ENCODE assay signal across 8 cellular contexts in genomic region chr10:119737827-119738226, GRCh38. TPM values are rescaled to one million over a fixed set of nuclear protein-coding genes. Genes with fewer than 3 reads are reported as not detected.
A peak's percentile ranks its signal among the peaks of the same experiment; 100 is the strongest.
DNase-seq lines count a peak whose midpoint lies in the region; ATAC-seq, FAIRE-seq and TF ChIP-seq lines count a peak whose summit lies in the region.

No MANE protein-coding gene starts in this region.

- TF ChIP-seq RAD21 in Ishikawa (IDR thresholded peaks at IDR 0.05; ENCODE audit: low read depth): no peak
- TF ChIP-seq RAD21 in GM12878 (IDR thresholded peaks at IDR 0.05; ENCODE audit: insufficient read depth, low read depth, low read length): no peak

- TF ChIP-seq POLR2A in GM12878 (IDR thresholded peaks at IDR 0.05; ENCODE audit: low read depth, low read length): no peak

- CTCF ChIA-PET in GM12878 (lab: Yijun Ruan, JAX): interaction anchor here (0.7 to 7.5 kb wide), 13 partner anchors 11 to 159 kb away, joined by 3 to 47 read pairs (median 4); partner anchors contain the start of gene INPP5F

- H3K27me3 Mint-ChIP-seq in CD4-positive, CD25-positive, alpha-beta regulatory T cell: no peaks in the 10 kb centered on the region
- H3K27me3 Mint-ChIP-seq in stimulated activated memory B cell treated with anti-CD40 and anti-IgM and Interleukin-4, amounts not matched to agents 10 μg/mL and 1 μg/mL and 100 μg/mL, for 72 hours: no peaks in the 10 kb centered on the region
- no peaks in the 10 kb centered on the region for H3K27me3 Mint-ChIP-seq in CD14-positive monocyte (ENCODE audit: low read depth in 3 of 3)

- H3K36me3 ChIP-seq in CD4-positive, CD25-positive, alpha-beta regulatory T cell (ENCODE audit: control insufficient read depth, insufficient read depth, low read length): no peaks in the 10 kb centered on the region
- H3K36me3 ChIP-seq in GM12878 (ENCODE audit: control insufficient read depth in 2 of 2, insufficient read depth in 2 of 2, low read length in 1 of 2) (no peaks in the 10 kb centered on the region), mesodermal cell (ENCODE audit: control insufficient read depth, insufficient read depth, low read length) (no peaks in the 10 kb centered on the region)

- DNase-seq in CD4-positive, CD25-positive, alpha-beta regulatory T cell: peak in 1 of 3 donors; percentile 32
- no peak for DNase-seq in GM12878 (ENCODE audit: low read depth, low spot score)
- DNase-seq in anterior cingulate cortex (lab: John Stamatoyannopoulos, UW): no peak
- DNase-seq in inferior parietal cortex (ENCODE audit: extremely low spot score): no peak
- DNase-seq in CD14-positive monocyte (ENCODE audit: low spot score): no peak

- no peak overlapping the region for H3K4me2 ChIP-seq in GM12878 (ENCODE audit: control insufficient read depth, insufficient read depth)

- no peaks in the 10 kb centered on the region for H4K20me1 ChIP-seq in GM12878 (ENCODE audit: control insufficient read depth, insufficient read depth)

- no TSS peak for BruUV-seq in GM12878 (replicated peaks; lab: Mats Ljungman, UMichigan)

- peak overlapping the region; percentile 58 for H3K4me3 ChIP-seq in CD4-positive, CD25-positive, alpha-beta regulatory T cell (ENCODE audit: low read depth, low read length)
- H3K4me3 ChIP-seq in GM12878 (no peak overlapping the region), mesodermal cell (ENCODE audit: extremely low read depth, insufficient read depth, low read length, poor library complexity, severe bottlenecking) (no peak overlapping the region)

- SMC1A ChIA-PET in GM12878 (lab: Charles Lee; ENCODE audit: uncharacterized antibody, unreplicated experiment): interaction anchor here (0.7 to 5.5 kb wide), 28 partner anchors 8 to 130 kb away, joined by 3 to 57 read pairs (median 4); partner anchors contain the start of gene INPP5F

- H3K27ac Mint-ChIP-seq in CD4-positive, CD25-positive, alpha-beta regulatory T cell: peak overlapping the region in 2 of 3 donors; percentile 20 to 42
- H3K27ac Mint-ChIP-seq in stimulated activated memory B cell treated with anti-CD40 and anti-IgM and Interleukin-4, amounts not matched to agents 10 μg/mL and 1 μg/mL and 100 μg/mL, for 72 hours: no peak overlapping the region
- no peak overlapping the region for H3K27ac Mint-ChIP-seq in CD14-positive monocyte

- H3K36me3 Mint-ChIP-seq in CD4-positive, CD25-positive, alpha-beta regulatory T cell: no peaks in the 10 kb centered on the region
- peaks cover 14% of the 10 kb centered on the region for H3K36me3 Mint-ChIP-seq in stimulated activated memory B cell treated with anti-CD40 and anti-IgM and Interleukin-4, amounts not matched to agents 10 μg/mL and 1 μg/mL and 100 μg/mL, for 72 hours
- no peaks in the 10 kb centered on the region for H3K36me3 Mint-ChIP-seq in CD14-positive monocyte

- POLR2A ChIA-PET in GM12878 (lab: Charles Lee): interaction anchor here (0.7 to 2.8 kb wide), 5 partner anchors 9 to 135 kb away, joined by 3 to 29 read pairs (median 4); partner anchors contain the start of genes INPP5F and MCMBP

- H3K27me3 ChIP-seq in CD4-positive, CD25-positive, alpha-beta regulatory T cell (ENCODE audit: control insufficient read depth, insufficient read depth, low read length): no peaks in the 10 kb centered on the region
- H3K27me3 ChIP-seq in GM12878 (replicated peaks in 1 of 2; ENCODE audit: control insufficient read depth in 2 of 2, insufficient read depth in 2 of 2, low read length in 1 of 2): no peaks in the 10 kb centered on the region

- no peaks in the 10 kb centered on the region for H3K79me2 ChIP-seq in GM12878 (ENCODE audit: control insufficient read depth, insufficient read depth, low read length)

- H3K4me1 ChIP-seq in CD4-positive, CD25-positive, alpha-beta regulatory T cell (ENCODE audit: control insufficient read depth, insufficient read depth, low read length, poor library complexity, severe bottlenecking): peaks cover 29% of the 10 kb centered on the region
- no peaks in the 10 kb centered on the region for H3K4me1 ChIP-seq in GM12878 (ENCODE audit: control insufficient read depth, insufficient read depth, low read length)
- H3K4me1 ChIP-seq in mesodermal cell (ENCODE audit: control insufficient read depth, insufficient read depth, low read length, poor library complexity, severe bottlenecking): peaks cover 28% of the 10 kb centered on the region

- no peak for TF ChIP-seq EP300 in Ishikawa (IDR thresholded peaks at IDR 0.05; ENCODE audit: borderline replicate concordance)
- TF ChIP-seq EP300 in GM12878 (IDR thresholded peaks at IDR 0.05; ENCODE audit: borderline replicate concordance in 1 of 2, control insufficient read depth in 1 of 2, low read depth in 2 of 2, low read length in 2 of 2): no peak

- in situ Hi-C loops in GM12878 (cut with MboI): no loop called here

- peaks cover 24 to 75% (median 54%) of the 10 kb centered on the region in 4 donors for H3K4me1 Mint-ChIP-seq in CD4-positive, CD25-positive, alpha-beta regulatory T cell
- H3K4me1 Mint-ChIP-seq in stimulated activated memory B cell treated with anti-CD40 and anti-IgM and Interleukin-4, amounts not matched to agents 10 μg/mL and 1 μg/mL and 100 μg/mL, for 72 hours: peaks cover 55% of the 10 kb centered on the region
- H3K4me1 Mint-ChIP-seq in CD14-positive monocyte: peaks cover 3% of the 10 kb centered on the region

- peak overlapping the region; percentile 31 to 62 (median 52) for H3K4me3 Mint-ChIP-seq in CD4-positive, CD25-positive, alpha-beta regulatory T cell
- no peak overlapping the region for H3K4me3 Mint-ChIP-seq in stimulated activated memory B cell treated with anti-CD40 and anti-IgM and Interleukin-4, amounts not matched to agents 10 μg/mL and 1 μg/mL and 100 μg/mL, for 72 hours
- no peak overlapping the region for H3K4me3 Mint-ChIP-seq in CD14-positive monocyte

- RAD21 ChIA-PET in GM12878 (lab: Charles Lee; ENCODE audit: unreplicated experiment): interaction anchor here (0.7 to 3.1 kb wide), 12 partner anchors 9 to 122 kb away, joined by 3 to 27 read pairs (median 4); partner anchors contain the start of gene INPP5F

- no peaks in the 10 kb centered on the region for H3K9me3 ChIP-seq in CD4-positive, CD25-positive, alpha-beta regulatory T cell (ENCODE audit: control insufficient read depth in 2 of 2, low read length in 2 of 2)
- H3K9me3 ChIP-seq in GM12878 (replicated peaks; ENCODE audit: control insufficient read depth, insufficient read depth, low read length) (no peaks in the 10 kb centered on the region), mesodermal cell (ENCODE audit: control insufficient read depth, low read length) (no peaks in the 10 kb centered on the region)

- no peak for TF ChIP-seq CTCF in GM12878 (IDR thresholded peaks at IDR 0.05 in 2 of 3, conservative IDR thresholded peaks at IDR 0.05 in 1 of 3; ENCODE audit: control insufficient read depth in 2 of 3, extremely low read depth in 1 of 3, insufficient read depth in 1 of 3, low read depth in 3 of 3, low read length in 3 of 3)
- no peak for TF ChIP-seq CTCF in CD14-positive monocyte (IDR thresholded peaks at IDR 0.05)

- no peak overlapping the region for H2AFZ ChIP-seq in GM12878 (ENCODE audit: control insufficient read depth, low read depth, low read length)

- peaks cover 0 to 1% (median 0%) of the 10 kb centered on the region in 7 donors for H3K9me3 Mint-ChIP-seq in CD4-positive, CD25-positive, alpha-beta regulatory T cell
- no peaks in the 10 kb centered on the region for H3K9me3 Mint-ChIP-seq in stimulated activated memory B cell treated with anti-CD40 and anti-IgM and Interleukin-4, amounts not matched to agents 10 μg/mL and 1 μg/mL and 100 μg/mL, for 72 hours
- H3K9me3 Mint-ChIP-seq in CD14-positive monocyte: no peaks in the 10 kb centered on the region

- no peak for FAIRE-seq in GM12878 (lab: Jason Lieb, UNC)

- peak overlapping the region; percentile 55 for H3K27ac ChIP-seq in CD4-positive, CD25-positive, alpha-beta regulatory T cell (ENCODE audit: insufficient read depth, low read length, poor library complexity, severe bottlenecking)
- H3K27ac ChIP-seq in GM12878 (ENCODE audit: control insufficient read depth, insufficient read depth) (no peak overlapping the region), mesodermal cell (ENCODE audit: low read depth, low read length, severe bottlenecking) (peak overlapping the region; percentile 81)

- intact Hi-C loops in GM12878 (cut with micrococcal nuclease; ENCODE audit: unreplicated experiment): loop anchor here (5.0 kb wide), 1 partner anchor 36 kb away; no protein-coding TSS in a partner anchor
- intact Hi-C loops in CD14-positive monocyte (cut with micrococcal nuclease): no loop called here

- peak; percentile 28 to 39 for ATAC-seq in CD4-positive, CD25-positive, alpha-beta regulatory T cell (ENCODE audit: low read depth in 2 of 2)
- ATAC-seq in GM12878: peak; percentile 39
- no peak for ATAC-seq in stimulated activated memory B cell treated with anti-CD40 and anti-IgM and Interleukin-4, amounts not matched to agents 10 μg/mL and 1 μg/mL and 100 μg/mL, for 72 hours

- 89% methylated on average over 1 of the region's 1 CpG for WGBS in GM12878 (ENCODE audit: insufficient coverage, insufficient replicate concordance, low lambda C conversion rate, missing lambda C conversion rate)
- no CpG with 5 or more reads among the region's 1 CpG for WGBS in mesodermal cell (ENCODE audit: insufficient coverage in 2 of 2), 2 experiments

- H3K9ac ChIP-seq in GM12878 (ENCODE audit: control insufficient read depth, insufficient read depth, low read length): no peak overlapping the region

TF ChIP-seq in GM12878, 131 proteins besides CTCF, POLR2A, EP300 and RAD21 (continues in another document):
- TF ChIP-seq SMC3 (IDR thresholded peaks at IDR 0.05; ENCODE audit: borderline replicate concordance, low read length): no peak

RNA-seq across cellular contexts. Expression of gene INPP5F, which starts 12.0 kb away (rescaled TPM):
- 22.1 TPM for total RNA-seq in CD4-positive, CD25-positive, alpha-beta regulatory T cell
- polyA plus RNA-seq in CD4-positive, CD25-positive, alpha-beta regulatory T cell: 10 to 100 TPM; 10.4 to 14.3 (median 10.9) TPM
- 249 and 251 TPM in 2 replicates for total RNA-seq in GM12878 (2013; cell fraction: nucleolus; rRNA removed)
- total RNA-seq in GM12878 (2014; rRNA removed) (28.0 and 34.6 TPM in 2 replicates), GM12878 (2014; rRNA removed; fragmentation: Illumina TruSeq; extraction: Trizol) (35.1 and 39.7 TPM in 2 replicates), GM12878 (2021) (36.3 and 39.9 TPM in 2 replicates)
- 8.8 TPM for polyA plus RNA-seq in GM12878 (2011; ENCODE audit: low read depth)
- polyA plus RNA-seq in GM12878 (2011; rRNA removed) (49.3 and 64.4 TPM in 2 replicates), GM12878 (2014; fragmentation: Illumina TruSeq; extraction: Trizol) (39.8 and 50.4 TPM in 2 replicates), GM12878 (2014; fragmentation: Nextera tagmentation; extraction: Ambion mirVana) (10 to 100 TPM in 1 of 2 experiments, 1 to 10 TPM in 1; 6.0 to 13.4 TPM), GM12878 (2014; rRNA removed) (29.6 and 33.5 TPM in 2 replicates), GM12878 (2016; fragmentation: Nextera tagmentation; extraction: Ambion mirVana) (10 to 100 TPM; 32.7 to 41.0 TPM), CD14-positive monocyte (1 to 10 TPM; 5.1 to 6.9 TPM)
- 18.1 and 23.9 TPM in 2 replicates for polyA plus RNA-seq in GM12878 (2011; cell fraction: cytosol; rRNA removed)
- 50.6 and 53.1 TPM in 2 replicates for polyA plus RNA-seq in GM12878 (2011; cell fraction: nucleus; rRNA removed)
- 10.9 and 11.1 TPM in 2 replicates for polyA plus RNA-seq in GM12878 (2012)
- polyA minus RNA-seq in GM12878 (2011; rRNA and poly(A)+ RNA removed): 33.3 and 49.1 TPM in 2 replicates
- 15.9 and 17.7 TPM in 2 replicates for polyA minus RNA-seq in GM12878 (2011; cell fraction: cytosol; rRNA and poly(A)+ RNA removed)
- polyA minus RNA-seq in GM12878 (2011; cell fraction: nucleus; rRNA and poly(A)+ RNA removed): 51.6 and 81.8 TPM in 2 replicates
- 87.0 TPM for polyA plus RNA-seq in mesodermal cell (2013, experiment 1 of 2)
- polyA plus RNA-seq in mesodermal cell (2013, experiment 2 of 2): 84.7 TPM

Comparison
In these comparisons a context has a peak if more than half of its experiments do, and no peak if none do; other contexts are left out.
1. H3K27ac Mint-ChIP-seq: peak in CD4-positive, CD25-positive, alpha-beta regulatory T cell (2 of 3); none in stimulated activated memory B cell treated with anti-CD40 and anti-IgM and Interleukin-4, amounts not matched to agents 10 μg/mL and 1 μg/mL and 100 μg/mL, for 72 hours (single experiment) and CD14-positive monocyte (0 of 7).
2. H3K4me3 Mint-ChIP-seq: peak in CD4-positive, CD25-positive, alpha-beta regulatory T cell (4 of 4); none in stimulated activated memory B cell treated with anti-CD40 and anti-IgM and Interleukin-4, amounts not matched to agents 10 μg/mL and 1 μg/mL and 100 μg/mL, for 72 hours (single experiment) and CD14-positive monocyte (0 of 2).